In the genomic region with DNA sequence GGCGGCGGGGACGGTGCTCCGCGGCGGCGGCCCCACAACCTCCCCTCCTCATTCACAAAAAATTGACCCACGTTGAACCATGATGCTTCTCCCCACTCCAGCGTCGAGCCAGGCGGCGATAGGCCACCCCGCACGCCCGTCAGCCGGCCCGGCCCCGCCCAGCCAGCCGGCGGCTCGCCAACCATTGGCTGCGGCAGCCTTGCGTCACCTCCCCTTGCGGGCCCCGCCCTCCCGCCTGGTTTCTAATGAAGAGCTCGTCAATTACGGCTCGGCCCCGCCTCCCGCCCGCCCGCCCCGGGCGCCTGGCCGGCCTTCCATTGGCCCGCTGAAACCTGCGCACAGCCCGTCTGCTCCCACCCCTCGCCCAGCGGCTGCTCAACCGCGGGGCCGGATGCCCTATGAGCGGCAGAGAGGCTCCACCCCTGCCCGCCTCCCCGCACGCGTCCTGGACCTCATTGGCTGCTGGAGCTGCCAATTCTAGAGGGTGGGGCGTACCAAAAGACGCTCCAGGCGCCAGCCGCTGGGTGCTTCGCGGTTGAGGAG, we compare ENCODE assay signal across 8 cellular contexts. TPM values are rescaled to one million over a fixed set of nuclear protein-coding genes. Genes with fewer than 3 reads are reported as not detected.
DNase-seq lines count a peak whose midpoint lies in the region; ATAC-seq and TF ChIP-seq lines count a peak whose summit lies in the region.

Gene HDAC4 (minus strand): TSS at position 114 of the 543 bp plus-strand sequence. CDS start 48,321 bp downstream, outside the sequence.

- peaks cover 13% of the 10 kb centered on the region for H3K27me3 Mint-ChIP-seq in T-helper 2 cell treated with Interferon-gamma antibody and Interleukin-4, amounts not matched to agents 5 μg/mL and 100 μg/mL, for 36 hours (ENCODE audit: low read depth)
- peaks cover 7% of the 10 kb centered on the region for H3K27me3 Mint-ChIP-seq in progenitor cell of endocrine pancreas

- H3K36me3 Mint-ChIP-seq in T-helper 2 cell treated with Interferon-gamma antibody and Interleukin-4, amounts not matched to agents 5 μg/mL and 100 μg/mL, for 36 hours (ENCODE audit: low read depth): peaks cover 5% of the 10 kb centered on the region
- H3K36me3 Mint-ChIP-seq in progenitor cell of endocrine pancreas (ENCODE audit: insufficient read depth): no peaks in the 10 kb centered on the region

- H3K4me3 Mint-ChIP-seq in T-helper 2 cell treated with Interferon-gamma antibody and Interleukin-4, amounts not matched to agents 5 μg/mL and 100 μg/mL, for 36 hours: peak within 1 kb of the TSS; percentile 96
- H3K4me3 Mint-ChIP-seq in progenitor cell of endocrine pancreas (ENCODE audit: low read depth): peak within 1 kb of the TSS; percentile 92

- peaks cover 17% of the 10 kb centered on the region for H3K4me1 ChIP-seq in upper lobe of right lung

- intact Hi-C loops in left ventricle myocardium superior (cut with micrococcal nuclease): loop anchor here (5.0 kb wide), 1 partner anchor 84 kb away; no protein-coding TSS in a partner anchor
- intact Hi-C loops in upper lobe of right lung (cut with DNase I): no loop called here

- ATAC-seq in GM18498 (IDR thresholded peaks at IDR 0.05; ENCODE audit: unreplicated experiment) (peak; percentile 92), HG02973 (IDR thresholded peaks at IDR 0.05; ENCODE audit: unreplicated experiment) (peak; percentile 89), left ventricle myocardium superior (peak; percentile 95), upper lobe of right lung (peak; percentile 96)

- no peaks in the 10 kb centered on the region for H3K36me3 ChIP-seq in upper lobe of right lung

- no peaks in the 10 kb centered on the region for H3K27me3 ChIP-seq in upper lobe of right lung

- H3K27ac Mint-ChIP-seq in T-helper 2 cell treated with Interferon-gamma antibody and Interleukin-4, amounts not matched to agents 5 μg/mL and 100 μg/mL, for 36 hours: peak within 1 kb of the TSS; percentile 99
- H3K27ac Mint-ChIP-seq in progenitor cell of endocrine pancreas: peak within 1 kb of the TSS; percentile 99

- H3K4me1 Mint-ChIP-seq in T-helper 2 cell treated with Interferon-gamma antibody and Interleukin-4, amounts not matched to agents 5 μg/mL and 100 μg/mL, for 36 hours (ENCODE audit: low read depth): peaks cover 33% of the 10 kb centered on the region
- H3K4me1 Mint-ChIP-seq in progenitor cell of endocrine pancreas (ENCODE audit: low read depth): peaks cover 18% of the 10 kb centered on the region

- DNase-seq in NCI-H1930 (lab: John Stamatoyannopoulos, UW) (peak; percentile 93 to 97), anterior cingulate cortex (lab: John Stamatoyannopoulos, UW) (peak; percentile 97 to 100 (median 100)), left ventricle myocardium superior (peak; percentile 100), progenitor cell of endocrine pancreas (ENCODE audit: low spot score, unreplicated experiment) (peak; percentile 99), upper lobe of right lung (peak; percentile 100)
- DNase-seq in T-helper 2 cell treated with Interferon-gamma antibody and Interleukin-4, amounts not matched to agents 5 μg/mL and 100 μg/mL, for 36 hours (ENCODE audit: low spot score): peak; percentile 99

- H3K4me3 ChIP-seq in upper lobe of right lung: peak within 1 kb of the TSS; percentile 80

- peak within 1 kb of the TSS; percentile 99 for H3K27ac ChIP-seq in upper lobe of right lung

- H3K9me3 Mint-ChIP-seq in T-helper 2 cell treated with Interferon-gamma antibody and Interleukin-4, amounts not matched to agents 5 μg/mL and 100 μg/mL, for 36 hours: no peaks in the 10 kb centered on the region
- H3K9me3 Mint-ChIP-seq in progenitor cell of endocrine pancreas (ENCODE audit: low read depth): no peaks in the 10 kb centered on the region

- TF ChIP-seq CTCF in progenitor cell of endocrine pancreas (IDR thresholded peaks at IDR 0.05; ENCODE audit: unreplicated experiment): no peak
- TF ChIP-seq CTCF in upper lobe of right lung (IDR thresholded peaks at IDR 0.05): no peak

- H3K9me3 ChIP-seq in upper lobe of right lung: no peaks in the 10 kb centered on the region

RNA-seq across cellular contexts. Expression of gene HDAC4, which starts in this region (rescaled TPM):
- total RNA-seq in left ventricle myocardium superior (25.6 TPM), progenitor cell of endocrine pancreas (38.4 and 46.2 TPM in 2 replicates), upper lobe of right lung (44.1 TPM)

Comparison
In these comparisons a context has a peak if more than half of its experiments do, and no peak if none do; other contexts are left out.
1. Peak in every context shown above with its lines: DNase-seq, ATAC-seq, H3K4me3 ChIP-seq and H3K27ac ChIP-seq.